11 cellular contexts compared by ENCODE assay signal in genomic region chr14:68369289-68369925, GRCh38.
DNase-seq lines count a peak whose midpoint lies in the region; ATAC-seq and TF ChIP-seq lines count a peak whose summit lies in the region.
"Had no signal": no experiment of that assay in that cellular context is flagged by ENCODE, and none has a peak within 500 bp of the region (broad histone marks: within the 10 kb centered on the region; RNA-seq: fewer than 3 reads in every experiment).

No MANE protein-coding gene starts in this region.

- BruUV-seq in PC-3 (replicated peaks; lab: Mats Ljungman, UMichigan): no TSS peak

- H3K79me2 ChIP-seq in PC-3 (ENCODE audit: low read length) (no peaks in the 10 kb centered on the region), GM23338 (replicated peaks; ENCODE audit: insufficient read depth) (no peaks in the 10 kb centered on the region)

- peaks cover 23% of the 10 kb centered on the region for H3K4me1 Mint-ChIP-seq in activated T-helper 1 cell treated with anti-CD3 and anti-CD28 coated beads, Interleukin-12 subunit alpha, Interleukin-12 subunit beta, Interleukin-2, Interleukin-4 antibody, amounts not matched to agents 30 ng/mL and 10 ng/mL and 1 ng/mL, durations not matched to agents 14 hours and 24 hours and 36 hours (ENCODE audit: low read depth)
- H3K4me1 Mint-ChIP-seq in GM23338: peaks cover 25% of the 10 kb centered on the region

- H3F3A ChIP-seq in PC-3 (ENCODE audit: low read length, unreplicated experiment) (no peaks in the 10 kb centered on the region), GM23338 (replicated peaks; ENCODE audit: low read depth) (no peaks in the 10 kb centered on the region)

- TF ChIP-seq CTCF in upper lobe of right lung (IDR thresholded peaks at IDR 0.05) (no peak), PC-3 (conservative IDR thresholded peaks at IDR 0.05; ENCODE audit: low read depth, low read length) (no peak), GM23338 (conservative IDR thresholded peaks at IDR 0.05; ENCODE audit: low read depth in 2 of 2) (no peak)

- H3K4me3 Mint-ChIP-seq in activated T-helper 1 cell treated with anti-CD3 and anti-CD28 coated beads, Interleukin-12 subunit alpha, Interleukin-12 subunit beta, Interleukin-2, Interleukin-4 antibody, amounts not matched to agents 30 ng/mL and 10 ng/mL and 1 ng/mL, durations not matched to agents 14 hours and 24 hours and 36 hours: no peak overlapping the region
- H3K4me3 Mint-ChIP-seq in GM23338: no peak overlapping the region

- H4K20me1 ChIP-seq in PC-3 (ENCODE audit: low read length) (no peaks in the 10 kb centered on the region), GM23338 (replicated peaks; ENCODE audit: insufficient read depth) (no peaks in the 10 kb centered on the region)

- H3K4me2 ChIP-seq in PC-3 (ENCODE audit: low read length) (no peak overlapping the region), GM23338 (no peak overlapping the region)

- peak overlapping the region; percentile 58 to 70 for H3K27ac Mint-ChIP-seq in activated naive CD4-positive, alpha-beta T cell treated with anti-CD3 and anti-CD28 coated beads, Interleukin-2, amount 50 U/mL, for 72 hours
- peak overlapping the region; percentile 21 for H3K27ac Mint-ChIP-seq in activated T-helper 1 cell treated with anti-CD3 and anti-CD28 coated beads, Interleukin-12 subunit alpha, Interleukin-12 subunit beta, Interleukin-2, Interleukin-4 antibody, amounts not matched to agents 30 ng/mL and 10 ng/mL and 1 ng/mL, durations not matched to agents 14 hours and 24 hours and 36 hours
- H3K27ac Mint-ChIP-seq in GM23338: no peak overlapping the region

- H3K27me3 Mint-ChIP-seq in activated T-helper 1 cell treated with anti-CD3 and anti-CD28 coated beads, Interleukin-12 subunit alpha, Interleukin-12 subunit beta, Interleukin-2, Interleukin-4 antibody, amounts not matched to agents 30 ng/mL and 10 ng/mL and 1 ng/mL, durations not matched to agents 14 hours and 24 hours and 36 hours (ENCODE audit: insufficient read depth): no peaks in the 10 kb centered on the region
- no peaks in the 10 kb centered on the region for H3K27me3 Mint-ChIP-seq in GM23338 (ENCODE audit: insufficient read depth, low read depth, poor library complexity)

- CTCF ChIA-PET in PC-3 (lab: Charles Lee): no interaction called here

- H3K36me3 ChIP-seq in upper lobe of right lung (no peaks in the 10 kb centered on the region), PC-3 (ENCODE audit: low read depth, low read length) (no peaks in the 10 kb centered on the region), GM23338 (ENCODE audit: insufficient read depth) (no peaks in the 10 kb centered on the region)

- H3K36me3 Mint-ChIP-seq in activated naive CD4-positive, alpha-beta T cell treated with anti-CD3 and anti-CD28 coated beads, Interleukin-2, amount 50 U/mL, for 72 hours: no peaks in the 10 kb centered on the region
- no peaks in the 10 kb centered on the region for H3K36me3 Mint-ChIP-seq in activated T-helper 1 cell treated with anti-CD3 and anti-CD28 coated beads, Interleukin-12 subunit alpha, Interleukin-12 subunit beta, Interleukin-2, Interleukin-4 antibody, amounts not matched to agents 30 ng/mL and 10 ng/mL and 1 ng/mL, durations not matched to agents 14 hours and 24 hours and 36 hours (ENCODE audit: low read depth)
- no peaks in the 10 kb centered on the region for H3K36me3 Mint-ChIP-seq in GM23338 (ENCODE audit: low read depth)

- intact Hi-C loops in activated T-helper 1 cell treated with anti-CD3 and anti-CD28 coated beads, Interleukin-12 subunit alpha, Interleukin-12 subunit beta, Interleukin-2, Interleukin-4 antibody, amounts not matched to agents 30 ng/mL and 10 ng/mL and 1 ng/mL, durations not matched to agents 14 hours and 24 hours and 36 hours (cut with micrococcal nuclease): loop anchor here (1.0 to 2.0 kb wide), 5 partner anchors 57 to 424 kb away; partner anchors contain the start of gene ZFP36L1
- intact Hi-C loops in upper lobe of right lung (cut with DNase I): no loop called here
- intact Hi-C loops in PC-3 (cut with micrococcal nuclease): loop anchor here (10.0 kb wide), 1 partner anchor 285 kb away; no protein-coding TSS in a partner anchor

- peak overlapping the region; percentile 19 for H3K27ac ChIP-seq in upper lobe of right lung
- H3K27ac ChIP-seq in PC-3 (ENCODE audit: low read length): no peak overlapping the region
- H3K27ac ChIP-seq in GM23338 (ENCODE audit: low read depth): no peak overlapping the region
- H3K27ac ChIP-seq: VCaP had no signal

- H3K4me1 ChIP-seq in upper lobe of right lung (peaks cover 31% of the 10 kb centered on the region), PC-3 (ENCODE audit: insufficient read depth, low read length) (peaks cover 17% of the 10 kb centered on the region), GM23338 (ENCODE audit: insufficient read depth) (peaks cover 16% of the 10 kb centered on the region)

- ATAC-seq in activated naive CD4-positive, alpha-beta T cell treated with anti-CD3 and anti-CD28 coated beads, Interleukin-2, amount 50 U/mL, for 72 hours: peak; percentile 93 to 98
- ATAC-seq in HG02870 (IDR thresholded peaks at IDR 0.05; ENCODE audit: unreplicated experiment): peak; percentile 56
- no peak for ATAC-seq in upper lobe of right lung
- ATAC-seq in PC-3: no peak
- ATAC-seq in GM23338: no peak
- ATAC-seq: K562 had no signal

- no peaks in the 10 kb centered on the region for H3K27me3 ChIP-seq in upper lobe of right lung
- H3K27me3 ChIP-seq in PC-3 (ENCODE audit: low read length): no peaks in the 10 kb centered on the region
- H3K27me3 ChIP-seq in GM23338 (ENCODE audit: insufficient read depth): no peaks in the 10 kb centered on the region

- H3K4me3 ChIP-seq in upper lobe of right lung (no peak overlapping the region), PC-3 (ENCODE audit: low read length) (no peak overlapping the region), GM23338 (no peak overlapping the region)
- H3K4me3 ChIP-seq: K562 had no signal

- H3K9me3 ChIP-seq in upper lobe of right lung: no peaks in the 10 kb centered on the region
- H3K9me3 ChIP-seq in PC-3 (ENCODE audit: low read length): no peaks in the 10 kb centered on the region

- H3K9me3 Mint-ChIP-seq in activated naive CD4-positive, alpha-beta T cell treated with anti-CD3 and anti-CD28 coated beads, Interleukin-2, amount 50 U/mL, for 72 hours: peaks cover 0 to 6% of the 10 kb centered on the region in 2 donors
- H3K9me3 Mint-ChIP-seq in activated T-helper 1 cell treated with anti-CD3 and anti-CD28 coated beads, Interleukin-12 subunit alpha, Interleukin-12 subunit beta, Interleukin-2, Interleukin-4 antibody, amounts not matched to agents 30 ng/mL and 10 ng/mL and 1 ng/mL, durations not matched to agents 14 hours and 24 hours and 36 hours: no peaks in the 10 kb centered on the region
- no peaks in the 10 kb centered on the region; the same call in 2 of the 3 replicates for H3K9me3 Mint-ChIP-seq in GM23338

- H3K9me2 ChIP-seq in PC-3 (replicated peaks; ENCODE audit: low read length): no peaks in the 10 kb centered on the region
- no peaks in the 10 kb centered on the region for H3K9me2 ChIP-seq in GM23338 (ENCODE audit: insufficient read depth)

- H3K9ac ChIP-seq in PC-3 (ENCODE audit: low read length): no peak overlapping the region

- H2AFZ ChIP-seq in PC-3 (ENCODE audit: low read length) (no peak overlapping the region), GM23338 (no peak overlapping the region)

- no peak for DNase-seq in activated naive CD4-positive, alpha-beta T cell treated with anti-CD3 and anti-CD28 coated beads, Interleukin-2, amount 50 U/mL, for 72 hours (ENCODE audit: low spot score in 2 of 2)
- no peak for DNase-seq in activated naive CD4-positive, alpha-beta T cell treated with anti-CD3 and anti-CD28 coated beads, Interleukin-2, amount 50 U/mL, for 16 hours
- no peak for DNase-seq in activated T-helper 1 cell treated with anti-CD3 and anti-CD28 coated beads, Interleukin-12 subunit alpha, Interleukin-12 subunit beta, Interleukin-2, Interleukin-4 antibody, amounts not matched to agents 30 ng/mL and 10 ng/mL and 1 ng/mL, durations not matched to agents 14 hours and 24 hours and 36 hours (ENCODE audit: low spot score)
- DNase-seq in upper lobe of right lung: no peak
- no peak for DNase-seq in PC-3
- DNase-seq in NCI-H1092 treated with DMSO at 0.1 percent for 48 hours (lab: John Stamatoyannopoulos, UW): no peak
- DNase-seq in GM23338 (ENCODE audit: low spot score): no peak
- DNase-seq: NK-92 treated with Interleukin-12 subunit alpha and Interleukin-12 subunit beta, amount 100 ng/mL, for 24 hours had no signal

- POLR2A ChIA-PET in PC-3 (lab: Charles Lee; ENCODE audit: unreplicated experiment): no interaction called here

TF ChIP-seq in GM23338, 12 proteins besides CTCF, POLR2A, EP300 and RAD21 (continues in another document):
- TF ChIP-seq JUNB (IDR thresholded peaks at IDR 0.05; ENCODE audit: unreplicated experiment) (no peak), POLR2AphosphoS5 (IDR thresholded peaks at IDR 0.05; ENCODE audit: low read depth) (no peak), ZNF114 (CRISPR knock-in tag; IDR thresholded peaks at IDR 0.05) (no peak)

Comparison
In these comparisons a context has a peak if more than half of its experiments do, and no peak if none do; other contexts are left out.
1. ATAC-seq: peak in activated naive CD4-positive, alpha-beta T cell treated with anti-CD3 and anti-CD28 coated beads, Interleukin-2, amount 50 U/mL, for 72 hours (2 of 2) and HG02870 (single experiment); none in upper lobe of right lung (single experiment), PC-3 (single experiment) and GM23338 (single experiment).